Comparison of ENCODE assay signal across 38 cellular contexts in the genomic region with DNA sequence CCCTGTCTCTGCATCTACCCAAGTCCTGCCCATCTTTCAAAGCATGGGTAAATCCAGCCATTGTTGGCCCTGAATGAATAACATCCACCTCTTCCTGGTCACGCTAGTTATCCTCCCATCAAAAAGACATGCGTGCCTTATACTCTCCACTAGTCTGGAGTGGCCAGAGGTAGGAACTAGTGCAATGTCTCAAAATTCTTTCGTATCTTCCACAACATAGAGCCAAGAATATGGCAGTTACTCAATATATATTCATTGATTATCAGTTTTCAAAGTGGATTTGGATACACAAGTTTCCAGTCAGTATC. TPM values are rescaled to one million over a fixed set of nuclear protein-coding genes. Genes with fewer than 3 reads are reported as not detected.
"Had no signal": no experiment of that assay in that cellular context is flagged by ENCODE, and none has a peak within 500 bp of the region (broad histone marks: within the 10 kb centered on the region; RNA-seq: fewer than 3 reads in every experiment).

No MANE protein-coding gene starts in this region.

- H3K27me3 ChIP-seq: MG63 had no signal

- H3K36me3 ChIP-seq: MG63 had no signal

- DNase-seq: Karpas-422, Kasumi-1, MG63, MM.1S, MV-4-11, NCI-H1048, NCI-H1092, NCI-H1092 treated with DMSO at 0.1 percent for 48 hours, NCI-H1105, NCI-H1105 treated with DMSO at 0.1 percent for 48 hours, NCI-H1417, NCI-H1417 treated with DMSO at 0.1 percent for 48 hours, NCI-H1436, NCI-H1436 treated with DMSO at 0.1 percent for 48 hours, NCI-H146, NCI-H1694, NCI-H1694 treated with DMSO at 0.1 percent for 48 hours, NCI-H187, NCI-H187 treated with DMSO at 0.1 percent for 48 hours, NCI-H1930, NCI-H2029, NCI-H2029 treated with DMSO at 0.1 percent for 48 hours, NCI-H2081, NCI-H2081 treated with DMSO at 0.1 percent for 48 hours, NCI-H2107, NCI-H2171, NCI-H2171 treated with DMSO at 0.1 percent for 48 hours, NCI-H2227 treated with DMSO at 0.1 percent for 48 hours, NCI-H226, NCI-H345, NCI-H446, NCI-H446 treated with DMSO at 0.1 percent for 48 hours, NCI-H510A, NCI-H510A treated with DMSO at 0.1 percent for 48 hours had no signal

- H3K4me3 ChIP-seq: MG63 had no signal

- H3K9me3 ChIP-seq: MG63 had no signal

RNA-seq across cellular contexts. Expression of a gene that starts 8.9 kb away (rescaled TPM):
- total RNA-seq: LHCN-M2, M059J, MCF 10A, NCI-H460 had no signal
